ENCODE assay signal across 9 cellular contexts in genomic region chr7:23544913-23545354, GRCh38. TPM values are rescaled to one million over a fixed set of nuclear protein-coding genes. Genes with fewer than 3 reads are reported as not detected.
DNase-seq lines count a peak whose midpoint lies in the region; ATAC-seq and TF ChIP-seq lines count a peak whose summit lies in the region.
"Had no signal": no experiment of that assay in that cellular context is flagged by ENCODE, and none has a peak within 500 bp of the region (broad histone marks: within the 10 kb centered on the region; RNA-seq: fewer than 3 reads in every experiment).

No MANE protein-coding gene starts in this region.

- DNase-seq in Caco-2 (peak; percentile 73 to 74), NCI-H82 (lab: John Stamatoyannopoulos, UW) (peak; percentile 67), choroid plexus epithelial cell (ENCODE audit: low read depth) (peak; percentile 62), retinal pigment epithelial cell (ENCODE audit: low read depth) (no peak)
- no peak for DNase-seq in activated T-cell treated with anti-CD3 and anti-CD28 coated beads, Interleukin-2, amount 50 U/mL, for 24 hours
- DNase-seq in activated CD4-positive, alpha-beta T cell treated with anti-CD3 and anti-CD28 coated beads, Interleukin-2, amount 50 U/mL, for 1 hour, result no peak

- CTCF ChIA-PET in Caco-2 (lab: Charles Lee), result interaction anchor here (0.6 to 2.2 kb wide), 16 partner anchors 8 to 281 kb away, joined by 3 to 44 read pairs (median 4); partner anchors contain the start of genes IGF2BP3 and STK31

- H3K4me3 Mint-ChIP-seq in Caco-2 (ENCODE audit: unreplicated experiment), result no peak overlapping the region
- H3K4me3 Mint-ChIP-seq in activated T-cell treated with anti-CD3 and anti-CD28 coated beads, Interleukin-2, amount 50 U/mL, for 24 hours, result no peak overlapping the region

- no peaks in the 10 kb centered on the region for H3K4me1 ChIP-seq in Caco-2

- H3K4me3 ChIP-seq in Caco-2 (ENCODE audit: low read depth, low read length) (no peak overlapping the region), choroid plexus epithelial cell (ENCODE audit: low read depth, low read length) (no peak overlapping the region), retinal pigment epithelial cell (ENCODE audit: low read length) (no peak overlapping the region)
- H3K4me3 ChIP-seq: SJSA1 had no signal

- no peaks in the 10 kb centered on the region for H3K9me3 Mint-ChIP-seq in Caco-2 (ENCODE audit: unreplicated experiment)
- no peaks in the 10 kb centered on the region for H3K9me3 Mint-ChIP-seq in activated T-cell treated with anti-CD3 and anti-CD28 coated beads, Interleukin-2, amount 50 U/mL, for 24 hours

- peaks cover 12% of the 10 kb centered on the region for H3K4me1 Mint-ChIP-seq in Caco-2 (ENCODE audit: low read depth, unreplicated experiment)
- peaks cover 13% of the 10 kb centered on the region for H3K4me1 Mint-ChIP-seq in activated T-cell treated with anti-CD3 and anti-CD28 coated beads, Interleukin-2, amount 50 U/mL, for 24 hours (ENCODE audit: low read depth)

- POLR2A ChIA-PET in Caco-2 (lab: Charles Lee), result interaction anchor here (1.0 to 1.5 kb wide), 3 partner anchors 14 to 187 kb away, joined by 3 to 5 read pairs (median 4); partner anchors contain the start of gene STK31

- H3K36me3 ChIP-seq in Caco-2 (ENCODE audit: control insufficient read depth, insufficient read depth, low read length), result no peaks in the 10 kb centered on the region
- H3K36me3 ChIP-seq: SJSA1 had no signal

- no TSS peak for BruUV-seq in Caco-2 (replicated peaks; lab: Mats Ljungman, UMichigan)

- no peaks in the 10 kb centered on the region for H3K27me3 Mint-ChIP-seq in Caco-2 (ENCODE audit: insufficient read depth, unreplicated experiment)
- H3K27me3 Mint-ChIP-seq in activated T-cell treated with anti-CD3 and anti-CD28 coated beads, Interleukin-2, amount 50 U/mL, for 24 hours, result no peaks in the 10 kb centered on the region

- H3K27ac Mint-ChIP-seq in Caco-2 (ENCODE audit: unreplicated experiment), result no peak overlapping the region
- no peak overlapping the region for H3K27ac Mint-ChIP-seq in activated T-cell treated with anti-CD3 and anti-CD28 coated beads, Interleukin-2, amount 50 U/mL, for 24 hours

- peaks cover under 1% of the 10 kb centered on the region for H3K36me3 Mint-ChIP-seq in Caco-2 (ENCODE audit: insufficient read depth, unreplicated experiment)
- H3K36me3 Mint-ChIP-seq in activated T-cell treated with anti-CD3 and anti-CD28 coated beads, Interleukin-2, amount 50 U/mL, for 24 hours (ENCODE audit: low read depth), result no peaks in the 10 kb centered on the region

- intact Hi-C loops in Caco-2 (cut with micrococcal nuclease; ENCODE audit: unreplicated experiment), result loop anchor here (1.0 kb wide), 5 partner anchors 115 to 283 kb away; no protein-coding TSS in a partner anchor

- TF ChIP-seq CTCF in Caco-2 (IDR thresholded peaks at IDR 0.05; ENCODE audit: insufficient read depth in 1 of 2, low read depth in 1 of 2, low read length in 1 of 2, severe bottlenecking in 1 of 2, unreplicated experiment in 1 of 2) (peak; percentile 43 to 81), choroid plexus epithelial cell (conservative IDR thresholded peaks at IDR 0.05; ENCODE audit: low read depth, low read length) (peak; percentile 70), retinal pigment epithelial cell (conservative IDR thresholded peaks at IDR 0.05; ENCODE audit: low read depth, low read length) (peak; percentile 63)

- peak; percentile 72 for ATAC-seq in GM19043 (IDR thresholded peaks at IDR 0.05; ENCODE audit: low read depth, unreplicated experiment)
- ATAC-seq in HG03175 (IDR thresholded peaks at IDR 0.05; ENCODE audit: unreplicated experiment), result peak; percentile 79

- H3K9me3 ChIP-seq in Caco-2, result no peaks in the 10 kb centered on the region

- no peaks in the 10 kb centered on the region for H3K27me3 ChIP-seq in Caco-2 (replicated peaks; ENCODE audit: control insufficient read depth, insufficient read depth, low read length)
- H3K27me3 ChIP-seq: SJSA1 had no signal

RNA-seq across cellular contexts. Expression of gene TRA2A, which starts 13.2 kb away (rescaled TPM):
- 123 and 132 TPM in 2 replicates for total RNA-seq in Caco-2 (2022)

RNA-seq across cellular contexts. Expression of gene CCDC126, which starts 52.2 kb away (rescaled TPM):
- total RNA-seq in Caco-2 (2022), result 10.1 and 11.3 TPM in 2 replicates

Comparison
In these comparisons a context has a peak if more than half of its experiments do, and no peak if none do; other contexts are left out.
1. DNase-seq: peak in Caco-2 (2 of 2), NCI-H82 (single experiment) and choroid plexus epithelial cell (single experiment); none in retinal pigment epithelial cell (single experiment), activated T-cell treated with anti-CD3 and anti-CD28 coated beads, Interleukin-2, amount 50 U/mL, for 24 hours (single experiment) and activated CD4-positive, alpha-beta T cell treated with anti-CD3 and anti-CD28 coated beads, Interleukin-2, amount 50 U/mL, for 1 hour (single experiment).
2. Peak in every context shown above with its lines, with median percentiles within 50 percentile points of each other: CTCF ChIP-seq.